In genomic region chr10:42482411-42482810, GRCh38 we compare ENCODE assay signal across 18 cellular contexts.
A peak's percentile ranks its signal among the peaks of the same experiment; 100 is the strongest.
DNase-seq lines count a peak whose midpoint lies in the region; ATAC-seq and TF ChIP-seq lines count a peak whose summit lies in the region.
"Had no signal": no experiment of that assay in that cellular context is flagged by ENCODE, and none has a peak within 500 bp of the region (broad histone marks: within the 10 kb centered on the region; RNA-seq: fewer than 3 reads in every experiment).

No MANE protein-coding gene starts in this region.

- no peaks in the 10 kb centered on the region for H4K20me1 ChIP-seq in GM23248 (ENCODE audit: insufficient read depth)

- H3K79me2 ChIP-seq in GM23248 (ENCODE audit: insufficient read depth): no peaks in the 10 kb centered on the region

- TF ChIP-seq EP300 in upper lobe of left lung (IDR thresholded peaks at IDR 0.05): no peak

- no peaks in the 10 kb centered on the region for H3F3A ChIP-seq in GM23248 (ENCODE audit: insufficient read depth)

- no peak overlapping the region for H3K4me2 ChIP-seq in GM23248 (ENCODE audit: unreplicated experiment)

- H3K4me3 ChIP-seq in AG09309 (ENCODE audit: control insufficient read depth, low read depth, low read length): no peak overlapping the region
- H3K4me3 ChIP-seq in GM23248: no peak overlapping the region
- H3K4me3 ChIP-seq in adipocyte (ENCODE audit: low read length): no peak overlapping the region
- no peak overlapping the region for H3K4me3 ChIP-seq in Peyer's patch
- H3K4me3 ChIP-seq in upper lobe of left lung: no peak overlapping the region
- H3K4me3 ChIP-seq: K562, SJSA1 had no signal

- no peak overlapping the region for H3K9ac ChIP-seq in GM23248
- no peak overlapping the region for H3K9ac ChIP-seq in adipocyte (ENCODE audit: low read length)

- WGBS in GM23248 (ENCODE audit: low coverage in 1 of 2, low lambda C conversion rate in 2 of 2, missing lambda C conversion rate in 2 of 2), 2 experiments: 32 to 33% methylated on average over 1 of the region's 1 CpG
- 95 to 100% methylated on average over 1 of the region's 1 CpG for WGBS in upper lobe of left lung, 2 donors

- TF ChIP-seq CTCF in AG09309 (IDR thresholded peaks at IDR 0.05; ENCODE audit: control insufficient read depth, insufficient read depth, low read depth, low read length, missing control alignments): no peak
- TF ChIP-seq CTCF in Peyer's patch (IDR thresholded peaks at IDR 0.05): no peak
- TF ChIP-seq CTCF in upper lobe of left lung (IDR thresholded peaks at IDR 0.05): no peak

- no peaks in the 10 kb centered on the region for H3K9me2 ChIP-seq in GM23248 (ENCODE audit: insufficient read depth)

- H3K27me3 ChIP-seq in GM23248 (replicated peaks; ENCODE audit: insufficient read depth) (no peaks in the 10 kb centered on the region), adipocyte (replicated peaks; ENCODE audit: control insufficient read depth, insufficient read depth, low read length) (no peaks in the 10 kb centered on the region), Peyer's patch (no peaks in the 10 kb centered on the region), upper lobe of left lung (no peaks in the 10 kb centered on the region)
- H3K27me3 ChIP-seq: SJSA1 had no signal

- no peak overlapping the region for H3K27ac ChIP-seq in GM23248
- no peak overlapping the region for H3K27ac ChIP-seq in Peyer's patch
- H3K27ac ChIP-seq in upper lobe of left lung: no peak overlapping the region
- H3K27ac ChIP-seq: SJSA1 had no signal

- H3K4me1 ChIP-seq in GM23248 (ENCODE audit: insufficient read depth) (no peaks in the 10 kb centered on the region), adipocyte (ENCODE audit: control insufficient read depth, insufficient read depth, low read length) (no peaks in the 10 kb centered on the region), Peyer's patch (no peaks in the 10 kb centered on the region), upper lobe of left lung (no peaks in the 10 kb centered on the region)

- ATAC-seq in upper lobe of left lung (ENCODE audit: low FRiP score in 2 of 2): no peak
- ATAC-seq: K562 had no signal

- peak; percentile 46 for DNase-seq in AG09309 (ENCODE audit: low read depth)
- DNase-seq in GM23248: peak; percentile 37
- DNase-seq in adipocyte (ENCODE audit: low read depth): peak; percentile 42
- DNase-seq in myocyte (ENCODE audit: low read depth): peak; percentile 26
- no peak for DNase-seq in Peyer's patch
- DNase-seq in hypothalamus (lab: John Stamatoyannopoulos, UW): no peak
- no peak for DNase-seq in upper lobe of left lung
- DNase-seq in posterior vena cava (ENCODE audit: low spot score): no peak
- DNase-seq: C1 segment of cervical spinal cord, DMS153, HCEC 1CT, NCI-H1436 treated with DMSO at 0.1 percent for 48 hours, NCI-H2029 treated with DMSO at 0.1 percent for 48 hours, NCI-H510A, NCI-H774, SW 1271 had no signal

- no peak overlapping the region for H2AFZ ChIP-seq in GM23248

- in situ Hi-C loops in GM23248 (cut with MboI): no loop called here

- H3K9me3 ChIP-seq in GM23248 (ENCODE audit: low read depth): no peaks in the 10 kb centered on the region
- no peaks in the 10 kb centered on the region for H3K9me3 ChIP-seq in adipocyte (ENCODE audit: control insufficient read depth, low read length)
- no peaks in the 10 kb centered on the region for H3K9me3 ChIP-seq in Peyer's patch
- no peaks in the 10 kb centered on the region for H3K9me3 ChIP-seq in upper lobe of left lung
- H3K9me3 ChIP-seq: SJSA1 had no signal

- H3K36me3 ChIP-seq in GM23248 (ENCODE audit: low read depth) (no peaks in the 10 kb centered on the region), adipocyte (ENCODE audit: control insufficient read depth, insufficient read depth, low read length, severe bottlenecking) (no peaks in the 10 kb centered on the region), Peyer's patch (no peaks in the 10 kb centered on the region), upper lobe of left lung (no peaks in the 10 kb centered on the region)

- intact Hi-C loops in posterior vena cava (cut with DNase I): no loop called here

- no peak for TF ChIP-seq POLR2A in Peyer's patch (IDR thresholded peaks at IDR 0.05)
- no peak for TF ChIP-seq POLR2A in upper lobe of left lung (IDR thresholded peaks at IDR 0.05)

Comparison
In these comparisons a context has a peak if more than half of its experiments do, and no peak if none do; other contexts are left out.
1. DNase-seq: peak in AG09309 (single experiment), GM23248 (single experiment), adipocyte (single experiment) and myocyte (single experiment); none in Peyer's patch (0 of 3), hypothalamus (0 of 51), upper lobe of left lung (0 of 2) and posterior vena cava (single experiment).